In the genomic region with DNA sequence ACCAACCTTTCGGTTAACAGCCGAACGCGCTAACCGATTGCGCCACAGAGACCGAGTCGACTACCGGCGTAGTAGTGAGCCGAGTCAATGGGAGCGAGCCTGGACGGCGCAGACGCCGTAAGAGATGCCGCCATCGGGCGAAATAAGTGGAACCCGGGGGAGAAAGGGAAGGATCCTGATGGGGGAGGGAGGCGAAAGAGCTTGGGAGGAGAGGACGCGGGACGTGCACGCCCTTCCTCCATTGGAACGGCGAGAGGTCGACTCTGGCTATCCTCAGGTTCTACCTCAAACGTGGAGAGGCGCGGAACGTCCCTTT, we compare ENCODE assay signal across 1 cellular context.
TF ChIP-seq lines count a peak whose summit lies in the region.

No MANE protein-coding gene starts in this region.

TF ChIP-seq in HepG2, 621 proteins besides CTCF, POLR2A, EP300 and RAD21 (continued from another document and continues in another):
- TF ChIP-seq ZNF790 (CRISPR knock-in tag; IDR thresholded peaks at IDR 0.05; ENCODE audit: borderline replicate concordance) (peak; percentile 81; the same call in 1 of the 2 replicates), KDM2A (CRISPR knock-in tag; IDR thresholded peaks at IDR 0.05; ENCODE audit: borderline replicate concordance, low read depth) (peak; percentile 96), POLR2AphosphoS5 (IDR thresholded peaks at IDR 0.05; ENCODE audit: low read depth, low read length) (no peak), HNRNPLL (IDR thresholded peaks at IDR 0.05; ENCODE audit: low read depth, low read length, poor library complexity, severe bottlenecking) (peak; percentile 80), ZNF546 (CRISPR knock-in tag; conservative IDR thresholded peaks at IDR 0.05) (0 out of 2 replicates have a peak, but pooled peaks have one; percentile 48), ZNF710 (CRISPR knock-in tag; IDR thresholded peaks at IDR 0.05; ENCODE audit: borderline replicate concordance) (0 out of 2 replicates have a peak, but pooled peaks have one; percentile 23), AKNA (CRISPR knock-in tag; IDR thresholded peaks at IDR 0.05; ENCODE audit: borderline replicate concordance) (no peak), ZNF430 (CRISPR knock-in tag; IDR thresholded peaks at IDR 0.05) (no peak), ZNF709 (CRISPR knock-in tag; IDR thresholded peaks at IDR 0.05) (peak; percentile 87; the same call in 1 of the 2 replicates), NCOA1 (CRISPR knock-in tag; IDR thresholded peaks at IDR 0.05) (no peak; the same call in 1 of the 2 replicates), PITX1 (CRISPR knock-in tag; IDR thresholded peaks at IDR 0.05) (no peak; the same call in 1 of the 2 replicates), SMARCE1 (IDR thresholded peaks at IDR 0.05; ENCODE audit: borderline replicate concordance) (no peak), ZNF713 (CRISPR knock-in tag; IDR thresholded peaks at IDR 0.05) (no peak), ZFP62 (CRISPR knock-in tag; IDR thresholded peaks at IDR 0.05) (no peak), ZNF777 (CRISPR knock-in tag; IDR thresholded peaks at IDR 0.05) (peak; percentile 97), SNRNP70 (IDR thresholded peaks at IDR 0.05; ENCODE audit: low read depth, low read length) (no peak), ZNF720 (CRISPR knock-in tag; IDR thresholded peaks at IDR 0.05) (no peak), PRPF4 (IDR thresholded peaks at IDR 0.05; ENCODE audit: low read depth, low read length, poor library complexity, severe bottlenecking) (peak; percentile 97), ZNF354B (CRISPR knock-in tag; IDR thresholded peaks at IDR 0.05) (0 out of 2 replicates have a peak, but pooled peaks have one; percentile 35), GRHL1 (CRISPR knock-in tag; conservative IDR thresholded peaks at IDR 0.05) (no peak), ZXDC (CRISPR knock-in tag; IDR thresholded peaks at IDR 0.05) (peak; percentile 70; the same call in 1 of the 2 replicates), SSRP1 (CRISPR knock-in tag; IDR thresholded peaks at IDR 0.05) (no peak), ZFP36L1 (CRISPR knock-in tag; IDR thresholded peaks at IDR 0.05) (no peak), POGK (CRISPR knock-in tag; conservative IDR thresholded peaks at IDR 0.05) (peak; percentile 22; the same call in 1 of the 2 replicates), CEBPG (CRISPR knock-in tag; IDR thresholded peaks at IDR 0.05) (peak; percentile 95), HMGXB4 (CRISPR knock-in tag; IDR thresholded peaks at IDR 0.05; ENCODE audit: borderline replicate concordance in 1 of 2, low read depth in 1 of 2) (peak; percentile 99 to 100), TEAD2 (CRISPR knock-in tag; IDR thresholded peaks at IDR 0.05) (no peak)
- TF ChIP-seq, protein P1, sequence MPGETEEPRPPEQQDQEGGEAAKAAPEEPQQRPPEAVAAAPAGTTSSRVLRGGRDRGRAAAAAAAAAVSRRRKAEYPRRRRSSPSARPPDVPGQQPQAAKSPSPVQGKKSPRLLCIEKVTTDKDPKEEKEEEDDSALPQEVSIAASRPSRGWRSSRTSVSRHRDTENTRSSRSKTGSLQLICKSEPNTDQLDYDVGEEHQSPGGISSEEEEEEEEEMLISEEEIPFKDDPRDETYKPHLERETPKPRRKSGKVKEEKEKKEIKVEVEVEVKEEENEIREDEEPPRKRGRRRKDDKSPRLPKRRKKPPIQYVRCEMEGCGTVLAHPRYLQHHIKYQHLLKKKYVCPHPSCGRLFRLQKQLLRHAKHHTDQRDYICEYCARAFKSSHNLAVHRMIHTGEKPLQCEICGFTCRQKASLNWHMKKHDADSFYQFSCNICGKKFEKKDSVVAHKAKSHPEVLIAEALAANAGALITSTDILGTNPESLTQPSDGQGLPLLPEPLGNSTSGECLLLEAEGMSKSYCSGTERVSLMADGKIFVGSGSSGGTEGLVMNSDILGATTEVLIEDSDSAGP (CRISPR knock-in tag; IDR thresholded peaks at IDR 0.05; ENCODE audit: borderline replicate concordance), result no peak; the same call in 1 of the 2 replicates
- TF ChIP-seq, protein P2, sequence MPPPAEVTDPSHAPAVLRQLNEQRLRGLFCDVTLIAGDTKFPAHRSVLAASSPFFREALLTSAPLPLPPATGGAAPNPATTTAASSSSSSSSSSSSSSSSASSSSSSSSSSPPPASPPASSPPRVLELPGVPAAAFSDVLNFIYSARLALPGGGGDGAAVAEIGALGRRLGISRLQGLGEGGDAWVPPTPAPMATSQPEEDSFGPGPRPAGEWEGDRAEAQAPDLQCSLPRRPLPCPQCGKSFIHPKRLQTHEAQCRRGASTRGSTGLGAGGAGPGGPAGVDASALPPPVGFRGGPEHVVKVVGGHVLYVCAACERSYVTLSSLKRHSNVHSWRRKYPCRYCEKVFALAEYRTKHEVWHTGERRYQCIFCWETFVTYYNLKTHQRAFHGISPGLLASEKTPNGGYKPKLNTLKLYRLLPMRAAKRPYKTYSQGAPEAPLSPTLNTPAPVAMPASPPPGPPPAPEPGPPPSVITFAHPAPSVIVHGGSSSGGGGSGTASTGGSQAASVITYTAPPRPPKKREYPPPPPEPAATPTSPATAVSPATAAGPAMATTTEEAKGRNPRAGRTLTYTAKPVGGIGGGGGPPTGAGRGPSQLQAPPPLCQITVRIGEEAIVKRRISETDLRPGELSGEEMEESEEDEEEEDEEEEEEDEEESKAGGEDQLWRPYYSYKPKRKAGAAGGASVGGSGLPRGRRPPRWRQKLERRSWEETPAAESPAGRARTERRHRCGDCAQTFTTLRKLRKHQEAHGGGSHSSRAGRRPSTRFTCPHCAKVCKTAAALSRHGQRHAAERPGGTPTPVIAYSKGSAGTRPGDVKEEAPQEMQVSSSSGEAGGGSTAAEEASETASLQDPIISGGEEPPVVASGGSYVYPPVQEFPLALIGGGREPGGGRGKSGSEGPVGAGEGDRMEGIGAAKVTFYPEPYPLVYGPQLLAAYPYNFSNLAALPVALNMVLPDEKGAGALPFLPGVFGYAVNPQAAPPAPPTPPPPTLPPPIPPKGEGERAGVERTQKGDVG (CRISPR knock-in tag; IDR thresholded peaks at IDR 0.05; ENCODE audit: borderline replicate concordance), result no peak
- TF ChIP-seq, protein P3, sequence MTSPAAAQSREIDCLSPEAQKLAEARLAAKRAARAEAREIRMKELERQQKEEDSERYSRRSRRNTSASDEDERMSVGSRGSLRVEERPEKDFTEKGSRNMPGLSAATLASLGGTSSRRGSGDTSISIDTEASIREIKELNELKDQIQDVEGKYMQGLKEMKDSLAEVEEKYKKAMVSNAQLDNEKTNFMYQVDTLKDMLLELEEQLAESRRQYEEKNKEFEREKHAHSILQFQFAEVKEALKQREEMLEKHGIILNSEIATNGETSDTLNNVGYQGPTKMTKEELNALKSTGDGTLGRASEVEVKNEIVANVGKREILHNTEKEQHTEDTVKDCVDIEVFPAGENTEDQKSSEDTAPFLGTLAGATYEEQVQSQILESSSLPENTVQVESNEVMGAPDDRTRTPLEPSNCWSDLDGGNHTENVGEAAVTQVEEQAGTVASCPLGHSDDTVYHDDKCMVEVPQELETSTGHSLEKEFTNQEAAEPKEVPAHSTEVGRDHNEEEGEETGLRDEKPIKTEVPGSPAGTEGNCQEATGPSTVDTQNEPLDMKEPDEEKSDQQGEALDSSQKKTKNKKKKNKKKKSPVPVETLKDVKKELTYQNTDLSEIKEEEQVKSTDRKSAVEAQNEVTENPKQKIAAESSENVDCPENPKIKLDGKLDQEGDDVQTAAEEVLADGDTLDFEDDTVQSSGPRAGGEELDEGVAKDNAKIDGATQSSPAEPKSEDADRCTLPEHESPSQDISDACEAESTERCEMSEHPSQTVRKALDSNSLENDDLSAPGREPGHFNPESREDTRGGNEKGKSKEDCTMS (CRISPR knock-in tag; conservative IDR thresholded peaks at IDR 0.05), result no peak
